ENCODE assay signal across 8 cellular contexts in genomic region chr12:94427520-94428381, GRCh38. TPM values are rescaled to one million over a fixed set of nuclear protein-coding genes. Genes with fewer than 3 reads are reported as not detected.
DNase-seq lines count a peak whose midpoint lies in the region; ATAC-seq and TF ChIP-seq lines count a peak whose summit lies in the region.

No MANE protein-coding gene starts in this region.

- TF ChIP-seq CTCF in GM13977 (IDR thresholded peaks at IDR 0.05; ENCODE audit: extremely low read depth, insufficient read depth, missing control alignments) (no peak), fibroblast of pulmonary artery (IDR thresholded peaks at IDR 0.05; ENCODE audit: low read length, missing control alignments) (no peak), sigmoid colon (IDR thresholded peaks at IDR 0.05) (no peak), esophagus squamous epithelium (IDR thresholded peaks at IDR 0.05) (no peak)

- peak overlapping the region; percentile 33 to 82 (median 68) for H3K27ac ChIP-seq in sigmoid colon
- H3K27ac ChIP-seq in esophagus squamous epithelium: peak overlapping the region in 2 of 4 donors; percentile 7 to 8

- DNase-seq in GM13977 (ENCODE audit: low spot score): peak; percentile 15
- peak; percentile 49 for DNase-seq in NCI-H2171 treated with DMSO at 0.1 percent for 48 hours (lab: John Stamatoyannopoulos, UW)
- DNase-seq in fibroblast of pulmonary artery (ENCODE audit: low read depth): peak; percentile 88
- peak; percentile 85 for DNase-seq in sigmoid colon
- no peak for DNase-seq in stimulated activated naive CD4-positive, alpha-beta T cell treated with Interleukin-2 at 50 U/mL for 16 hours (lab: John Stamatoyannopoulos, UW)
- DNase-seq in esophagus squamous epithelium (lab: John Stamatoyannopoulos, UW): no peak

- TF ChIP-seq POLR2A in sigmoid colon (IDR thresholded peaks at IDR 0.05) (no peak), esophagus squamous epithelium (IDR thresholded peaks at IDR 0.05) (no peak)

- TF ChIP-seq EP300 in sigmoid colon (IDR thresholded peaks at IDR 0.05): peak in 1 of 4 donors; percentile 46

- intact Hi-C loops in sigmoid colon (cut with DNase I) (no loop called here), esophagus squamous epithelium (cut with DNase I) (no loop called here)

- no peaks in the 10 kb centered on the region for H3K27me3 ChIP-seq in sigmoid colon
- no peaks in the 10 kb centered on the region for H3K27me3 ChIP-seq in esophagus squamous epithelium

- H3K36me3 ChIP-seq in sigmoid colon (no peaks in the 10 kb centered on the region), esophagus squamous epithelium (peaks cover 0 to 6% (median 0%) of the 10 kb centered on the region in 3 donors)

- H3K4me1 ChIP-seq in sigmoid colon (peaks cover 0 to 27% (median 22%) of the 10 kb centered on the region in 4 donors), esophagus squamous epithelium (peaks cover 0 to 14% (median 0%) of the 10 kb centered on the region in 3 donors)

- no peak overlapping the region for H3K4me3 ChIP-seq in fibroblast of pulmonary artery (replicated peaks; ENCODE audit: low read depth, low read length)
- H3K4me3 ChIP-seq in sigmoid colon: no peak overlapping the region
- H3K4me3 ChIP-seq in esophagus squamous epithelium: no peak overlapping the region

- H3K9me3 ChIP-seq in sigmoid colon (peaks cover 0 to 8% (median 3%) of the 10 kb centered on the region in 4 donors), esophagus squamous epithelium (peaks cover 0 to 42% (median 10%) of the 10 kb centered on the region in 3 donors)

- WGBS in sigmoid colon, 2 donors: 11 to 23% methylated on average over 3 of the region's 3 CpGs
- 10 to 22% methylated on average over 3 of the region's 3 CpGs for WGBS in esophagus squamous epithelium, 2 donors

- ATAC-seq in HG02759 (IDR thresholded peaks at IDR 0.05; ENCODE audit: unreplicated experiment) (no peak), HG02884 (IDR thresholded peaks at IDR 0.05; ENCODE audit: unreplicated experiment) (no peak)

- in situ Hi-C loops in GM13977 (cut with MboI; ENCODE audit: low pct_unique_long_range_greater_than_20kb, low sequenced_read_pairs, unreplicated experiment): no loop called here

RNA-seq across cellular contexts. Expression of gene CEP83, which starts 31.9 kb away (rescaled TPM):
- total RNA-seq in sigmoid colon (10 to 100 TPM in 2 of 4 donors, 1 to 10 TPM in 2; 7.9 to 23.5 (median 10.4) TPM), esophagus squamous epithelium (10 to 100 TPM in 3 of 4 donors, 1 to 10 TPM in 1; 7.9 to 25.9 (median 11.4) TPM)
- 1 to 10 TPM; 4.4 to 6.7 (median 5.4) TPM for polyA plus RNA-seq in sigmoid colon

Comparison
In these comparisons a context has a peak if more than half of its experiments do, and no peak if none do; other contexts are left out.
1. DNase-seq: peak in GM13977 (single experiment), NCI-H2171 treated with DMSO at 0.1 percent for 48 hours (single experiment), fibroblast of pulmonary artery (single experiment) and sigmoid colon (single experiment); none in stimulated activated naive CD4-positive, alpha-beta T cell treated with Interleukin-2 at 50 U/mL for 16 hours (single experiment) and esophagus squamous epithelium (single experiment).